ENCODE assay signal across 8 cellular contexts in the genomic region with DNA sequence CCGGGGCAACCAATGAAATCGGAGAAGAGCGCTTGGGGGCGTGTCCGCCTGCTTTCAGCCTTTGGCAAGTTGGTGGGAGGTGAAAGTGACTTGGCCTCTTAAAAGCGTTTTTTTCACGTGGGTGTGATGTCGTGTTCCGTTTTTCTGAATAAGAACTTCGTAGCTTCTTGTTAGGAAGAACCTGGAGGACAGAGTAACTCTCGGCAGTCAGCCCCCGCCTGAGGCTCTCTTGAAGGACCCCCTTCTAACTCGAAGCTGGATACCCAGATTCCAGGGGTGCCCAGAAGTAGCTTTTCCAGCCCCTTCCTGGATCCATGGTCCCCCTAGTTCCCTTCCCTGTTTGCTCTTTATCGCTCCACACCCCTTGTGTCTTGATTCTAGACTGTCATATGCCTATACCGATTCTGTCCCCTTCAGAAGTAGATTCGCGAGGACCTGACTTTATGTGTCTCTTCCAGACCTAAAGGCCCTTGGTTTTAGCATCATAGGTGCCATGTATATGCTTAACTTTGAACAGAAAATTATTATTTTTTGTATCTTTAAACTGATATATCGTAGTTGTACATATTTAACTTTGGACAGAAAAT. TPM values are rescaled to one million over a fixed set of nuclear protein-coding genes. Genes with fewer than 3 reads are reported as not detected.
A peak's percentile ranks its signal among the peaks of the same experiment; 100 is the strongest.
DNase-seq lines count a peak whose midpoint lies in the region; ATAC-seq and TF ChIP-seq lines count a peak whose summit lies in the region.

No MANE protein-coding gene starts in this region.

- TF ChIP-seq CTCF in astrocyte of the cerebellum (IDR thresholded peaks at IDR 0.05; ENCODE audit: low read depth, low read length, missing control alignments) (no peak), left lung (IDR thresholded peaks at IDR 0.05) (no peak)

- DNase-seq in 8988T (peak; percentile 53), HEK293T (ENCODE audit: extremely low spot score) (no peak), astrocyte of the cerebellum (ENCODE audit: low read depth) (no peak), left lung (peak; percentile 95 to 98), HuH-7.5 (ENCODE audit: low spot score) (no peak), globus pallidus (ENCODE audit: low spot score) (no peak)

- POLR2A ChIA-PET in HEK293T (lab: Yijun Ruan, JAX), result interaction anchor here (0.6 to 2.8 kb wide), 14 partner anchors 14 to 172 kb away, joined by 3 to 27 read pairs (median 4); a partner anchor contains a TSS

- ATAC-seq in left lung (no peak), GM18907 (IDR thresholded peaks at IDR 0.05; ENCODE audit: unreplicated experiment) (no peak)

- H3K27me3 ChIP-seq in left lung (no peaks in the 10 kb centered on the region), thymus (ENCODE audit: control insufficient read depth, insufficient read depth) (no peaks in the 10 kb centered on the region)

- H3K27ac ChIP-seq in left lung (peak overlapping the region; percentile 90 to 95), thymus (ENCODE audit: low read depth) (peak overlapping the region; percentile 93)

- H3K4me1 ChIP-seq in left lung, result peaks cover 20 to 40% of the 10 kb centered on the region in 2 donors
- peaks cover 12% of the 10 kb centered on the region for H3K4me1 ChIP-seq in thymus (ENCODE audit: control insufficient read depth, insufficient read depth, low read length)

- in situ Hi-C loops in astrocyte of the cerebellum (cut with HindIII; ENCODE audit: low sequenced_read_pairs), result no loop called here

- intact Hi-C loops in left lung (cut with DNase I), result no loop called here

- CTCF ChIA-PET in HEK293T (lab: Yijun Ruan, JAX), result no interaction called here

- WGBS in thymus, result 19% methylated on average over 18 of the region's 18 CpGs

- H3K9me3 ChIP-seq in left lung (no peaks in the 10 kb centered on the region), thymus (ENCODE audit: control insufficient read depth) (no peaks in the 10 kb centered on the region)

- H3K4me3 ChIP-seq in astrocyte of the cerebellum (ENCODE audit: low read depth, low read length), result peak overlapping the region; percentile 38
- H3K4me3 ChIP-seq in left lung, result peak overlapping the region; percentile 42 to 87
- peak overlapping the region; percentile 77 for H3K4me3 ChIP-seq in thymus (ENCODE audit: low read length)

- H3K36me3 ChIP-seq in left lung, result no peaks in the 10 kb centered on the region
- H3K36me3 ChIP-seq in thymus (ENCODE audit: control insufficient read depth, insufficient read depth), result no peaks in the 10 kb centered on the region

TF ChIP-seq in HEK293T, 16 proteins besides CTCF, POLR2A, EP300 and RAD21:
- peak; percentile 86 for TF ChIP-seq L3MBTL2 (conservative IDR thresholded peaks at IDR 0.05)
- no peak for TF ChIP-seq FOXK2 (IDR thresholded peaks at IDR 0.05)

RNA-seq across cellular contexts. Expression of a gene that starts 0.9 kb away (rescaled TPM):
- total RNA-seq in left lung, result 10 to 100 TPM; 39.4 to 40.8 TPM
- 21.5 TPM for polyA plus RNA-seq in thymus

RNA-seq across cellular contexts. Expression of a gene that starts 52.3 kb away (rescaled TPM):
- total RNA-seq in left lung, result 10 to 100 TPM; 27.8 to 42.6 TPM
- 13.0 TPM for polyA plus RNA-seq in thymus

Comparison
In these comparisons a context has a peak if more than half of its experiments do, and no peak if none do; other contexts are left out.
1. DNase-seq: peak in 8988T (single experiment) and left lung (2 of 2); none in HEK293T (single experiment), astrocyte of the cerebellum (single experiment), HuH-7.5 (single experiment) and globus pallidus (single experiment).
2. Peak in every context shown above with its lines, with median percentiles within 50 percentile points of each other: H3K4me3 ChIP-seq.